10 cellular contexts compared by ENCODE assay signal in the genomic region with DNA sequence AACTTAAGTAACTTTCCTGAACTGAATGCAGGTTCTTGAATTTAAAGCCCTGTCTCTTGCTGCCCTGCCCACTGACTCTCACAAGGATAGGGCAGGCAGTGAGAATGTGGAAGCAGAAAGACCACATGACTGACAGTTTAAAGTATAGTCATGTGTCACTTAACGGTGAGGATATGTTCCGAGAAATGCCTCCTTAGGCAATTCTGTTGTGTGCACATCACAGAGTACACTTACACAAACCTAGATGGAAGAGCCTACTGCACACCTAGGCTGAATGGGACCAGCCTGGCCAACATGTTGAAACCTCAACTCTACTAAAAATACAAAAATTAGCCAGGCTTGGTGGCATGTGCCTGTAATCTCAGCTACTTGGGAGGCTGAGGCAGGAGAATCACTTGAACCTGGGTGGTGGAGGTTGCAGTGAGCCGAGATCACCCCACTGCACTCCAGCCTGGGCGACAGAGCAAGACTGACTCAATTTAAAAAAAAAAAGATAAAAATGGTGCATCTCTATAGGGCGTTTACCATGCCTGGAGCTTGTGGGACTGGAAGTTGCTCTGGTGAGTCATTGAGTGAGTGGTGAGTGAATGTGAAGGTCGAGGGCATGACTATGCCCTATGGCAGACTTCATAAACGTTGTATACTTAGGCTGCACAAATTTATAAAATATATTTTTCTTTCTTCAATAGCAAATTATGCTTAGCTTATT. TPM values are rescaled to one million over a fixed set of nuclear protein-coding genes. Genes with fewer than 3 reads are reported as not detected.
DNase-seq lines count a peak whose midpoint lies in the region; ATAC-seq, FAIRE-seq and TF ChIP-seq lines count a peak whose summit lies in the region.
"Had no signal": no experiment of that assay in that cellular context is flagged by ENCODE, and none has a peak within 500 bp of the region (broad histone marks: within the 10 kb centered on the region; RNA-seq: fewer than 3 reads in every experiment).

No MANE protein-coding gene starts in this region.

- no peak overlapping the region for H3K4me3 Mint-ChIP-seq in T-cell

- no peak overlapping the region for H3K4me3 ChIP-seq in effector memory CD4-positive, alpha-beta T cell (ENCODE audit: insufficient read depth, low read depth, low read length, poor library complexity, severe bottlenecking)
- H3K4me3 ChIP-seq: tibial artery had no signal

- ATAC-seq in T-cell (replicated peaks in 1 of 4): peak in 3 of 4 experiments; percentile 48 to 58 (median 54)

- no peak for FAIRE-seq in GM12891 (lab: Jason Lieb, UNC)
- FAIRE-seq: A204.1 had no signal

- CTCF ChIA-PET in T-cell (lab: Charles Lee): interaction anchor here in 1 of 2 donors (0.5 to 0.8 kb wide), 3 partner anchors 12 to 260 kb away, joined by 3 to 4 read pairs (median 3); no protein-coding TSS in a partner anchor

- H3K36me3 Mint-ChIP-seq in T-cell: no peaks in the 10 kb centered on the region

- peak; percentile 51 for DNase-seq in NK-92 treated with Interleukin-12 subunit alpha and Interleukin-12 subunit beta, amount 100 ng/mL, for 24 hours (lab: John Stamatoyannopoulos, UW)
- DNase-seq in NK-92 (lab: John Stamatoyannopoulos, UW; ENCODE audit: unreplicated experiment): no peak
- DNase-seq in T-cell: peak in 1 of 34 experiments; percentile 14
- DNase-seq in fibroblast of peridontal ligament (ENCODE audit: extremely low read depth): peak; percentile 80
- DNase-seq in stimulated activated CD8-positive, alpha-beta memory T cell treated with anti-CD3 and anti-CD28 coated beads, Interleukin-4, amount 100 ng/mL, for 48 hours: peak; percentile 47
- DNase-seq in GM12891 (ENCODE audit: insufficient read length, low spot score): no peak
- DNase-seq in effector memory CD4-positive, alpha-beta T cell: no peak
- no peak for DNase-seq in effector CD8-positive, alpha-beta T cell (lab: John Stamatoyannopoulos, UW)

- H3K4me1 Mint-ChIP-seq in T-cell: peaks cover 15 to 41% (median 37%) of the 10 kb centered on the region in 3 donors

- H3K27ac ChIP-seq in effector memory CD4-positive, alpha-beta T cell (ENCODE audit: insufficient read depth, low read length, poor library complexity, severe bottlenecking): no peak overlapping the region
- H3K27ac ChIP-seq: tibial artery had no signal

- no peaks in the 10 kb centered on the region for H3K9me3 ChIP-seq in effector memory CD4-positive, alpha-beta T cell (ENCODE audit: control insufficient read depth, low read length)
- H3K9me3 ChIP-seq: tibial artery had no signal

- no peak for TF ChIP-seq POLR2A in GM12891 (IDR thresholded peaks at IDR 0.05; ENCODE audit: low read depth, low read length)

- POLR2A ChIA-PET in T-cell (lab: Charles Lee): interaction anchor here (0.6 to 1.0 kb wide), 4 partner anchors 10 to 374 kb away, joined by 3 to 5 read pairs (median 4); no protein-coding TSS in a partner anchor

- H3K4me1 ChIP-seq in effector memory CD4-positive, alpha-beta T cell (ENCODE audit: control insufficient read depth, insufficient read depth, low read length, poor library complexity, severe bottlenecking): peaks cover 3% of the 10 kb centered on the region

- H3K27me3 ChIP-seq in effector memory CD4-positive, alpha-beta T cell (replicated peaks; ENCODE audit: control insufficient read depth, insufficient read depth, low read length, poor library complexity, severe bottlenecking): no peaks in the 10 kb centered on the region
- H3K27me3 ChIP-seq: tibial artery had no signal

- no peak overlapping the region for H3K27ac Mint-ChIP-seq in T-cell

- H3K27me3 Mint-ChIP-seq in T-cell: no peaks in the 10 kb centered on the region

- H3K36me3 ChIP-seq in effector memory CD4-positive, alpha-beta T cell (ENCODE audit: control insufficient read depth, insufficient read depth, low read length): no peaks in the 10 kb centered on the region
- H3K36me3 ChIP-seq: tibial artery had no signal

- no peaks in the 10 kb centered on the region for H3K9me3 Mint-ChIP-seq in T-cell

TF ChIP-seq in GM12891, 5 proteins besides CTCF, POLR2A, EP300 and RAD21:
- TF ChIP-seq POLR2AphosphoS5 (IDR thresholded peaks at IDR 0.05; ENCODE audit: low read depth, low read length): no peak
- no peak for TF ChIP-seq PAX5 (IDR thresholded peaks at IDR 0.05; ENCODE audit: insufficient read depth, low read length, severe bottlenecking)
- no peak for TF ChIP-seq SPI1 (IDR thresholded peaks at IDR 0.05; ENCODE audit: low read depth, low read length)
- no peak for TF ChIP-seq TAF1 (IDR thresholded peaks at IDR 0.05; ENCODE audit: low read depth, low read length)
- no peak for TF ChIP-seq POU2F2 (IDR thresholded peaks at IDR 0.05; ENCODE audit: low read depth, low read length)

RNA-seq across cellular contexts. Expression of a gene that starts 18.9 kb away (rescaled TPM):
- 100 to 1,000 TPM in 4 of 5 donors, 10 to 100 TPM in 1; 96.0 to 139 (median 116) TPM for total RNA-seq in T-cell
- polyA plus RNA-seq in GM12891 (2012; ENCODE audit: low read depth, missing spikeins): 104 TPM

RNA-seq across cellular contexts. Expression of a gene that starts 46.8 kb away (rescaled TPM):
- 100 to 1,000 TPM; 280 to 382 (median 356) TPM for total RNA-seq in T-cell
- 268 TPM for polyA plus RNA-seq in GM12891 (2012; ENCODE audit: low read depth, missing spikeins)

RNA-seq across cellular contexts. Expression of a gene that starts 48.2 kb away (rescaled TPM):
- 10 to 100 TPM; 55.2 to 60.7 (median 57.6) TPM for total RNA-seq in T-cell
- polyA plus RNA-seq in GM12891 (2012; ENCODE audit: low read depth, missing spikeins): 42.1 TPM

Comparison
In these comparisons a context has a peak if more than half of its experiments do, and no peak if none do; other contexts are left out.
1. DNase-seq: peak in NK-92 treated with Interleukin-12 subunit alpha and Interleukin-12 subunit beta, amount 100 ng/mL, for 24 hours (single experiment), fibroblast of peridontal ligament (single experiment) and stimulated activated CD8-positive, alpha-beta memory T cell treated with anti-CD3 and anti-CD28 coated beads, Interleukin-4, amount 100 ng/mL, for 48 hours (single experiment); none in NK-92 (single experiment), GM12891 (single experiment), effector memory CD4-positive, alpha-beta T cell (0 of 3) and effector CD8-positive, alpha-beta T cell (single experiment).